In genomic region chr19:56309511-56310185, GRCh38 we compare ENCODE assay signal across 8 cellular contexts. TPM values are rescaled to one million over a fixed set of nuclear protein-coding genes. Genes with fewer than 3 reads are reported as not detected.
DNase-seq lines count a peak whose midpoint lies in the region; FAIRE-seq and TF ChIP-seq lines count a peak whose summit lies in the region.

No MANE protein-coding gene starts in this region.

- CTCF ChIA-PET in activated CD4-positive, alpha-beta memory T cell treated with anti-CD3 and anti-CD28 coated beads for 36 hours (lab: Charles Lee): interaction anchor here (0.6 to 2.0 kb wide), 17 partner anchors 9 to 243 kb away, joined by 3 to 21 read pairs (median 4); no protein-coding TSS in a partner anchor

- no peaks in the 10 kb centered on the region for H3K9me3 Mint-ChIP-seq in activated CD4-positive, alpha-beta memory T cell treated with anti-CD3 and anti-CD28 coated beads for 36 hours
- H3K9me3 Mint-ChIP-seq in endothelial cell (ENCODE audit: unreplicated experiment) (no peaks in the 10 kb centered on the region), nephron progenitor cell (peaks cover 14% of the 10 kb centered on the region)

- no peaks in the 10 kb centered on the region for H3K27me3 Mint-ChIP-seq in activated CD4-positive, alpha-beta memory T cell treated with anti-CD3 and anti-CD28 coated beads for 36 hours
- peaks cover 2% of the 10 kb centered on the region for H3K27me3 Mint-ChIP-seq in endothelial cell (ENCODE audit: unreplicated experiment)
- H3K27me3 Mint-ChIP-seq in nephron progenitor cell (ENCODE audit: low read depth, poor library complexity): peaks cover 3% of the 10 kb centered on the region

- H3K4me3 Mint-ChIP-seq in activated CD4-positive, alpha-beta memory T cell treated with anti-CD3 and anti-CD28 coated beads for 36 hours: no peak overlapping the region
- H3K4me3 Mint-ChIP-seq in endothelial cell (ENCODE audit: unreplicated experiment) (no peak overlapping the region), nephron progenitor cell (no peak overlapping the region)

- peaks cover 19% of the 10 kb centered on the region for H3K4me1 Mint-ChIP-seq in activated CD4-positive, alpha-beta memory T cell treated with anti-CD3 and anti-CD28 coated beads for 36 hours (ENCODE audit: low read depth)
- H3K4me1 Mint-ChIP-seq in endothelial cell (ENCODE audit: unreplicated experiment) (peaks cover 11% of the 10 kb centered on the region), nephron progenitor cell (peaks cover 18% of the 10 kb centered on the region)

- no peak overlapping the region for H3K27ac Mint-ChIP-seq in activated CD4-positive, alpha-beta memory T cell treated with anti-CD3 and anti-CD28 coated beads for 36 hours
- H3K27ac Mint-ChIP-seq in endothelial cell (ENCODE audit: unreplicated experiment) (no peak overlapping the region), nephron progenitor cell (no peak overlapping the region)

- H3K36me3 Mint-ChIP-seq in activated CD4-positive, alpha-beta memory T cell treated with anti-CD3 and anti-CD28 coated beads for 36 hours: peaks cover 17% of the 10 kb centered on the region
- H3K36me3 Mint-ChIP-seq in endothelial cell (ENCODE audit: low read depth, unreplicated experiment) (peaks cover 15% of the 10 kb centered on the region), nephron progenitor cell (ENCODE audit: low read depth) (peaks cover 66% of the 10 kb centered on the region)

- TF ChIP-seq CTCF in endothelial cell (IDR thresholded peaks at IDR 0.05; ENCODE audit: unreplicated experiment) (peak; percentile 94), nephron progenitor cell (IDR thresholded peaks at IDR 0.05) (peak; percentile 48)

- peak; percentile 62 for DNase-seq in ACHN
- DNase-seq in GM19239 (ENCODE audit: insufficient read length, low spot score): peak; percentile 17
- DNase-seq in NCI-H526 treated with DMSO at 0.1 percent for 48 hours (lab: John Stamatoyannopoulos, UW): peak; percentile 19
- DNase-seq in activated CD4-positive, alpha-beta memory T cell treated with anti-CD3 and anti-CD28 coated beads for 36 hours: peak; percentile 80
- DNase-seq in endothelial cell (ENCODE audit: low spot score): peak; percentile 81
- peak; percentile 55 for DNase-seq in nephron progenitor cell
- no peak for DNase-seq in KG1 (lab: John Stamatoyannopoulos, UW)
- DNase-seq in frontal cortex (ENCODE audit: low spot score in 2 of 2): no peak

- in situ Hi-C loops in ACHN (cut with HindIII; ENCODE audit: low pct_ligation_motif_present, low pct_unique_long_range_greater_than_20kb, low sequenced_read_pairs): no loop called here

- POLR2A ChIA-PET in activated CD4-positive, alpha-beta memory T cell treated with anti-CD3 and anti-CD28 coated beads for 36 hours (lab: Charles Lee): no interaction called here

- intact Hi-C loops in activated CD4-positive, alpha-beta memory T cell treated with anti-CD3 and anti-CD28 coated beads for 36 hours (cut with micrococcal nuclease): loop anchor here (5.0 to 10.0 kb wide), 2 partner anchors 655 to 1128 kb away; partner anchors contain the start of genes U2AF2 and ZNF749

- FAIRE-seq in GM19239 (lab: Jason Lieb, UNC) (no peak), frontal cortex (lab: Jason Lieb, UNC) (no peak)

RNA-seq across cellular contexts. Expression of gene ZSCAN5A, which starts 5.0 kb away (rescaled TPM):
- 1 to 10 TPM; 4.5 to 5.2 TPM for total RNA-seq in activated CD4-positive, alpha-beta memory T cell treated with anti-CD3 and anti-CD28 coated beads for 36 hours
- total RNA-seq in endothelial cell (ENCODE audit: unreplicated experiment) (10.4 TPM), frontal cortex (4.1 TPM)

RNA-seq across cellular contexts. Expression of gene EDDM13, which starts 37.1 kb away (rescaled TPM):
- total RNA-seq in activated CD4-positive, alpha-beta memory T cell treated with anti-CD3 and anti-CD28 coated beads for 36 hours: not detected
- not detected for total RNA-seq in endothelial cell (ENCODE audit: unreplicated experiment)
- not detected for total RNA-seq in frontal cortex

Comparison
In these comparisons a context has a peak if more than half of its experiments do, and no peak if none do; other contexts are left out.
1. DNase-seq: peak in ACHN (single experiment), GM19239 (single experiment), NCI-H526 treated with DMSO at 0.1 percent for 48 hours (single experiment), activated CD4-positive, alpha-beta memory T cell treated with anti-CD3 and anti-CD28 coated beads for 36 hours (single experiment), endothelial cell (single experiment) and nephron progenitor cell (single experiment); none in KG1 (single experiment) and frontal cortex (0 of 2).